In the genomic region with DNA sequence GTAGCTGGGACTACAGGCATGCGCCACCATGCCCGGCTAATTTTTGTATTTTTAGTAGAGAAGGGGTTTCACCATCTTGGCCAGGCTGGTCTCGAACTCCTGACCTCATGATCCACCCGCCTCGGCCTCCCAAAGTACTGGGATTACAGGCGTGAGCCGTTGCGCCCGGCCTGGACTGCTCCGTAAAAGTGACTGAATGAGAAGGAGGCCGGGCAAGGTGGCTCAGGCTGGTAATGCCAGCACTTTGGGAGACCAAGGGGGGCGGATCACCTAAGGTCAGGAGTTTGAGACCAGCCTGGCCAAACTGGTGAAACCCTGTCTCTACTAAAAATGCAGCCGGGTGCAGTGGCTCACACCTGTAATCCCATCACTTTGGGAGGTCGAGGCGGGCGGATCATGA, we compare ENCODE assay signal across 1 cellular context. TPM values are rescaled to one million over a fixed set of nuclear protein-coding genes. Genes with fewer than 3 reads are reported as not detected.
"Had no signal": no experiment of that assay in that cellular context is flagged by ENCODE, and none has a peak within 500 bp of the region (broad histone marks: within the 10 kb centered on the region; RNA-seq: fewer than 3 reads in every experiment).

No MANE protein-coding gene starts in this region.

RNA-seq across cellular contexts. Expression of a gene that starts 21.3 kb away (rescaled TPM):
- total RNA-seq: M059J had no signal
